ENCODE assay signal across 28 cellular contexts in the genomic region with DNA sequence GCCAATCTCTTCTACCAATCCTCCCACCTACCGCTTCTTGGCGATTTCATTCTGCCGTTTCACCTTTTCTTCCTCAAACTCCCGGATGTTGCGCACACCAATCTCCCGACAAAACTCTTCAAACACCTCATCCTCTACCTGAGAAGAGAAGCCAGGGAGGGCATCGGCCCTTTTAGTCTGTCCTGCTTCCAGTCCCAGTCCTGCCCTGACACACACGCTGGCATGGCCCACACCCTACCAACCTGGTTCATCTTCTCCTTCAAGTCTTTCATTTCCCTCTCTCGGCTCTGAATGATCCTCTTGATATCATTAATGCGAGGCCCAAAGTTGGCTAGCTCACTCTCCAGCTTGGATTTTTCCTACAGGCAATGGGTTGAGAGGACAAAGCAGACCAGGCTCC. TPM values are rescaled to one million over a fixed set of nuclear protein-coding genes. Genes with fewer than 3 reads are reported as not detected.
"Had no signal": no experiment of that assay in that cellular context is flagged by ENCODE, and none has a peak within 500 bp of the region (broad histone marks: within the 10 kb centered on the region; RNA-seq: fewer than 3 reads in every experiment).

No MANE protein-coding gene starts in this region.

- H3K4me1 Mint-ChIP-seq: activated CD4-positive, alpha-beta T cell treated with anti-CD3 and anti-CD28 coated beads for 36 hours; activated CD4-positive, alpha-beta T cell treated with anti-CD3 and anti-CD28 coated beads, Interleukin-2, amount 10 ng/mL, durations not matched to agents 24 days and 14 days; T-cell had no signal

- DNase-seq: activated CD4-positive, alpha-beta memory T cell treated with anti-CD3 and anti-CD28 coated beads for 36 hours; activated CD4-positive, alpha-beta T cell treated with anti-CD3 and anti-CD28 coated beads for 36 hours; activated CD4-positive, alpha-beta T cell treated with anti-CD3 and anti-CD28 coated beads, Interleukin-2, amount 10 ng/mL, durations not matched to agents 24 days and 14 days; activated CD4-positive, CD25-positive, alpha-beta regulatory T cell; activated CD4-positive, CD25-positive, alpha-beta regulatory T cell treated with anti-CD3 and anti-CD28 coated beads, Interleukin-2, amount 50 U/mL, for 72 hours; activated CD8-positive, alpha-beta T cell treated with anti-CD3 and anti-CD28 coated beads, Interleukin-2, amount 10 ng/mL, durations not matched to agents 7 days and 5 days; activated effector memory CD4-positive, alpha-beta T cell treated with anti-CD3 and anti-CD28 coated beads, Interleukin-2, amount 50 U/mL, for 16 hours; activated naive CD4-positive, alpha-beta T cell treated with anti-CD3 and anti-CD28 coated beads for 36 hours; activated T-cell treated with anti-CD3 and anti-CD28 coated beads, Interleukin-2, amount 50 U/mL, for 4 hours; amygdala; aorta; body of pancreas; caudate nucleus; colonic mucosa; effector CD8-positive, alpha-beta T cell; esophagus squamous epithelium; foreskin melanocyte; heart right ventricle; SW 1271; T-cell had no signal

- H3K9me3 Mint-ChIP-seq: activated CD4-positive, alpha-beta memory T cell treated with anti-CD3 and anti-CD28 coated beads for 36 hours; activated CD4-positive, alpha-beta T cell treated with anti-CD3 and anti-CD28 coated beads, Interleukin-2, amount 10 ng/mL, durations not matched to agents 24 days and 14 days; activated naive CD4-positive, alpha-beta T cell treated with anti-CD3 and anti-CD28 coated beads for 36 hours; activated T-cell treated with anti-CD3 and anti-CD28 coated beads, Interleukin-2, amount 50 U/mL, for 4 hours; activated T-helper 2 cell treated with anti-CD3 and anti-CD28 coated beads, Interferon-gamma antibody, Interleukin-2, Interleukin-4, amounts not matched to agents 10 μg/mL and 5 μg/mL and 100 μg/mL, durations not matched to agents 14 hours and 24 hours and 36 hours; T-cell; T-helper 1 cell treated with Interleukin-12 subunit alpha and Interleukin-12 subunit beta and Interleukin-4 antibody, amounts not matched to agents 30 μg/mL and 1 μg/mL, for 36 hours had no signal

- H3K27ac Mint-ChIP-seq: activated CD4-positive, alpha-beta memory T cell treated with anti-CD3 and anti-CD28 coated beads for 36 hours; activated CD4-positive, alpha-beta T cell treated with anti-CD3 and anti-CD28 coated beads for 36 hours; activated CD4-positive, alpha-beta T cell treated with anti-CD3 and anti-CD28 coated beads, Interleukin-2, amount 10 ng/mL, durations not matched to agents 24 days and 14 days; activated CD8-positive, alpha-beta T cell treated with anti-CD3 and anti-CD28 coated beads, Interleukin-2, amount 10 ng/mL, durations not matched to agents 7 days and 5 days; activated naive CD4-positive, alpha-beta T cell treated with anti-CD3 and anti-CD28 coated beads for 36 hours; activated naive CD8-positive, alpha-beta T cell; activated T-helper 2 cell treated with anti-CD3 and anti-CD28 coated beads, Interferon-gamma antibody, Interleukin-2, Interleukin-4, amounts not matched to agents 10 μg/mL and 5 μg/mL and 100 μg/mL, durations not matched to agents 14 hours and 24 hours and 36 hours; T-cell; T-helper 1 cell treated with Interleukin-12 subunit alpha and Interleukin-12 subunit beta and Interleukin-4 antibody, amounts not matched to agents 30 μg/mL and 1 μg/mL, for 36 hours had no signal

- H3K27me3 ChIP-seq: body of pancreas, colonic mucosa, esophagus squamous epithelium, gastroesophageal sphincter, heart right ventricle had no signal

- H3K4me1 ChIP-seq: body of pancreas, colonic mucosa, esophagus squamous epithelium, gastroesophageal sphincter, heart right ventricle had no signal

- H3K4me3 Mint-ChIP-seq: activated CD4-positive, alpha-beta memory T cell treated with anti-CD3 and anti-CD28 coated beads for 36 hours; activated CD4-positive, alpha-beta T cell treated with anti-CD3 and anti-CD28 coated beads for 36 hours; activated CD4-positive, alpha-beta T cell treated with anti-CD3 and anti-CD28 coated beads, Interleukin-2, amount 10 ng/mL, durations not matched to agents 24 days and 14 days; activated CD8-positive, alpha-beta T cell treated with anti-CD3 and anti-CD28 coated beads, Interleukin-2, amount 10 ng/mL, durations not matched to agents 7 days and 5 days; activated naive CD4-positive, alpha-beta T cell treated with anti-CD3 and anti-CD28 coated beads for 36 hours; activated naive CD8-positive, alpha-beta T cell; activated T-cell treated with anti-CD3 and anti-CD28 coated beads, Interleukin-2, amount 50 U/mL, for 4 hours; T-cell; T-helper 1 cell treated with Interleukin-12 subunit alpha and Interleukin-12 subunit beta and Interleukin-4 antibody, amounts not matched to agents 30 μg/mL and 1 μg/mL, for 36 hours had no signal

- H3K9me3 ChIP-seq: body of pancreas, colonic mucosa, esophagus squamous epithelium, gastroesophageal sphincter, heart right ventricle had no signal

- H3K27me3 Mint-ChIP-seq: activated CD4-positive, alpha-beta memory T cell treated with anti-CD3 and anti-CD28 coated beads for 36 hours; activated CD4-positive, alpha-beta T cell treated with anti-CD3 and anti-CD28 coated beads for 36 hours; activated CD4-positive, alpha-beta T cell treated with anti-CD3 and anti-CD28 coated beads, Interleukin-2, amount 10 ng/mL, durations not matched to agents 24 days and 14 days; activated naive CD8-positive, alpha-beta T cell; T-cell had no signal

- H3K4me3 ChIP-seq: body of pancreas, colonic mucosa, esophagus squamous epithelium, gastroesophageal sphincter, heart right ventricle had no signal

- ATAC-seq: activated CD4-positive, alpha-beta T cell treated with anti-CD3 and anti-CD28 coated beads for 36 hours; activated CD8-positive, alpha-beta T cell treated with anti-CD3 and anti-CD28 coated beads, Interleukin-2, amount 10 ng/mL, durations not matched to agents 7 days and 5 days; activated T-cell treated with anti-CD3 and anti-CD28 coated beads, Interleukin-2, amount 50 U/mL, for 4 hours; body of pancreas; gastroesophageal sphincter; heart right ventricle; T-cell had no signal

- FAIRE-seq: endometrium, endothelial cell of umbilical vein had no signal

- H3K27ac ChIP-seq: body of pancreas, colonic mucosa, epithelial cell of prostate, esophagus squamous epithelium, gastroesophageal sphincter, heart right ventricle had no signal

RNA-seq across cellular contexts. Expression of a gene that starts 19.1 kb away (rescaled TPM):
- total RNA-seq: glomerular endothelial cell had no signal
